In the genomic region with DNA sequence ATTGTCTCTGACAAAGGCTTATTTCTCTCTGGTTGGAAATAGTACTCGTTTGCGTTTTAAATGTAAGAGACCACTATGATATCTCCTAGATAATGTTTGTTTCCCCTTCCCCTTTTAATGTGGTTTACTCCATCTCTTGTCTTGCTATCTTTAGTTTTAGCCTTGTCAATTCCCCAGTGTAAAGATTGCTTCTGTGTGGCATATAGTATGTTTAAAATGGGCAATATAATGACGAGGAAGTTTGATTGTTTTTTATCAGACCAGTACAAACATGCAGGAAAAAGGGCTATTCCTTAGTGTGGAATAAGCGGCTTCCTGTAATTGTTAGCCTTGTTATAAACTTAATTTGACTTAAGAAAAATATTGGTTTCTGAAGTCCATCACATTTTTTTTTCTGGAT, we compare ENCODE assay signal across 8 cellular contexts. TPM values are rescaled to one million over a fixed set of nuclear protein-coding genes. Genes with fewer than 3 reads are reported as not detected.
DNase-seq lines count a peak whose midpoint lies in the region; ATAC-seq and TF ChIP-seq lines count a peak whose summit lies in the region.
"Had no signal": no experiment of that assay in that cellular context is flagged by ENCODE, and none has a peak within 500 bp of the region (broad histone marks: within the 10 kb centered on the region; RNA-seq: fewer than 3 reads in every experiment).

No MANE protein-coding gene starts in this region.

- H3K9me3 Mint-ChIP-seq in WTC11: no peaks in the 10 kb centered on the region

- H3K4me3 Mint-ChIP-seq in WTC11: peak overlapping the region; percentile 88

- H3K4me1 ChIP-seq in stomach: peaks cover 14 to 60% (median 42%) of the 10 kb centered on the region in 4 donors

- H3K27me3 ChIP-seq in HL-60 (ENCODE audit: insufficient read depth, poor library complexity, severe bottlenecking) (no peaks in the 10 kb centered on the region), stomach (no peaks in the 10 kb centered on the region)

- H3K4me3 ChIP-seq in HL-60 (replicated peaks; ENCODE audit: insufficient read depth, low read length): peak overlapping the region; percentile 76; the same call in 1 of the 2 replicates
- peak overlapping the region; percentile 15; the same call in 1 of the 2 replicates for H3K4me3 ChIP-seq in iPS-18c (ENCODE audit: insufficient read depth, low read depth, low read length)
- H3K4me3 ChIP-seq in stomach: peak overlapping the region; percentile 76 to 97 (median 96)

- TF ChIP-seq EP300 in stomach (IDR thresholded peaks at IDR 0.05): no peak

- CTCF ChIA-PET in WTC11 (lab: Charles Lee): interaction anchor here (1.6 kb wide), 1 partner anchor 82 kb away, joined by 3 read pairs; no protein-coding TSS in a partner anchor

- no peaks in the 10 kb centered on the region for H3K27me3 Mint-ChIP-seq in WTC11 (ENCODE audit: low read depth)

- H3K36me3 ChIP-seq in stomach: no peaks in the 10 kb centered on the region

- no peak for TF ChIP-seq CTCF in HL-60 (IDR thresholded peaks at IDR 0.05; ENCODE audit: insufficient read depth, low read length)
- TF ChIP-seq CTCF in WTC11 (IDR thresholded peaks at IDR 0.05): no peak
- no peak for TF ChIP-seq CTCF in stomach (IDR thresholded peaks at IDR 0.05)
- no peak for TF ChIP-seq CTCF in omental fat pad (IDR thresholded peaks at IDR 0.05)

- intact Hi-C loops in stomach (cut with DNase I; ENCODE audit: low total_unique reads): no loop called here

- no peak for ATAC-seq in WTC11
- no peak for ATAC-seq in HG02678 (IDR thresholded peaks at IDR 0.05; ENCODE audit: unreplicated experiment)
- no peak for ATAC-seq in omental fat pad (ENCODE audit: low FRiP score)

- H3K9me3 ChIP-seq in iPS-18c (ENCODE audit: control insufficient read depth, insufficient read depth, low read length) (no peaks in the 10 kb centered on the region), stomach (no peaks in the 10 kb centered on the region)

- H3K27ac ChIP-seq in HL-60 (replicated peaks): no peak overlapping the region; the same call in 1 of the 2 replicates
- peak overlapping the region in 4 of 5 donors; percentile 96 to 100 (median 98) for H3K27ac ChIP-seq in stomach

- DNase-seq in HL-60 (ENCODE audit: low read depth in 1 of 2, low spot score in 1 of 2): no peak
- no peak for DNase-seq in WTC11 (ENCODE audit: low spot score)
- no peak for DNase-seq in stomach
- no peak for DNase-seq in omental fat pad (ENCODE audit: low spot score)
- no peak for DNase-seq in cortex of kidney (lab: John Stamatoyannopoulos, UW)
- DNase-seq: stimulated activated CD4-positive, alpha-beta T cell treated with anti-CD3 and anti-CD28 coated beads, Interleukin-15, amount 100 ng/mL, for 24 hours had no signal

- no peak for TF ChIP-seq POLR2A in stomach (IDR thresholded peaks at IDR 0.05)

- POLR2A ChIA-PET in WTC11 (lab: Charles Lee): no interaction called here

- peaks cover 56% of the 10 kb centered on the region for H3K4me1 Mint-ChIP-seq in WTC11

- no peaks in the 10 kb centered on the region for H3K36me3 Mint-ChIP-seq in WTC11

- H3K27ac Mint-ChIP-seq in WTC11: peak overlapping the region; percentile 46

- 6 to 15% (median 8%) methylated on average over 4 of the region's 4 CpGs for WGBS in stomach, 5 donors

TF ChIP-seq in WTC11, 78 proteins besides CTCF, POLR2A, EP300 and RAD21 (continues in another document):
- TF ChIP-seq, protein P1, sequence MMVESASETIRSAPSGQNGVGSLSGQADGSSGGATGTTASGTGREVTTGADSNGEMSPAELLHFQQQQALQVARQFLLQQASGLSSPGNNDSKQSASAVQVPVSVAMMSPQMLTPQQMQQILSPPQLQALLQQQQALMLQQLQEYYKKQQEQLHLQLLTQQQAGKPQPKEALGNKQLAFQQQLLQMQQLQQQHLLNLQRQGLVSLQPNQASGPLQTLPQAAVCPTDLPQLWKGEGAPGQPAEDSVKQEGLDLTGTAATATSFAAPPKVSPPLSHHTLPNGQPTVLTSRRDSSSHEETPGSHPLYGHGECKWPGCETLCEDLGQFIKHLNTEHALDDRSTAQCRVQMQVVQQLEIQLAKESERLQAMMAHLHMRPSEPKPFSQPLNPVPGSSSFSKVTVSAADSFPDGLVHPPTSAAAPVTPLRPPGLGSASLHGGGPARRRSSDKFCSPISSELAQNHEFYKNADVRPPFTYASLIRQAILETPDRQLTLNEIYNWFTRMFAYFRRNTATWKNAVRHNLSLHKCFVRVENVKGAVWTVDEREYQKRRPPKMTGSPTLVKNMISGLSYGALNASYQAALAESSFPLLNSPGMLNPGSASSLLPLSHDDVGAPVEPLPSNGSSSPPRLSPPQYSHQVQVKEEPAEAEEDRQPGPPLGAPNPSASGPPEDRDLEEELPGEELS (CRISPR knock-in tag; IDR thresholded peaks at IDR 0.05): no peak
- TF ChIP-seq JAZF1 (CRISPR knock-in tag; IDR thresholded peaks at IDR 0.05) (no peak), NFATC4 (CRISPR knock-in tag; IDR thresholded peaks at IDR 0.05) (no peak), PRRX2 (CRISPR knock-in tag; IDR thresholded peaks at IDR 0.05) (no peak), TEAD4 (CRISPR knock-in tag; IDR thresholded peaks at IDR 0.05) (no peak), CBFB (CRISPR knock-in tag; IDR thresholded peaks at IDR 0.05; ENCODE audit: low read depth) (no peak), SMAD3 (CRISPR knock-in tag; IDR thresholded peaks at IDR 0.05; ENCODE audit: borderline replicate concordance) (no peak), ZNF232 (CRISPR knock-in tag; IDR thresholded peaks at IDR 0.05) (no peak), OVOL2 (CRISPR knock-in tag; IDR thresholded peaks at IDR 0.05; ENCODE audit: borderline replicate concordance) (no peak), RORB (CRISPR knock-in tag; IDR thresholded peaks at IDR 0.05) (no peak), GABPB1 (CRISPR knock-in tag; IDR thresholded peaks at IDR 0.05) (no peak), ZNF416 (CRISPR knock-in tag; IDR thresholded peaks at IDR 0.05) (no peak), ZNF423 (CRISPR knock-in tag; IDR thresholded peaks at IDR 0.05) (no peak)
- TF ChIP-seq, protein P2, sequence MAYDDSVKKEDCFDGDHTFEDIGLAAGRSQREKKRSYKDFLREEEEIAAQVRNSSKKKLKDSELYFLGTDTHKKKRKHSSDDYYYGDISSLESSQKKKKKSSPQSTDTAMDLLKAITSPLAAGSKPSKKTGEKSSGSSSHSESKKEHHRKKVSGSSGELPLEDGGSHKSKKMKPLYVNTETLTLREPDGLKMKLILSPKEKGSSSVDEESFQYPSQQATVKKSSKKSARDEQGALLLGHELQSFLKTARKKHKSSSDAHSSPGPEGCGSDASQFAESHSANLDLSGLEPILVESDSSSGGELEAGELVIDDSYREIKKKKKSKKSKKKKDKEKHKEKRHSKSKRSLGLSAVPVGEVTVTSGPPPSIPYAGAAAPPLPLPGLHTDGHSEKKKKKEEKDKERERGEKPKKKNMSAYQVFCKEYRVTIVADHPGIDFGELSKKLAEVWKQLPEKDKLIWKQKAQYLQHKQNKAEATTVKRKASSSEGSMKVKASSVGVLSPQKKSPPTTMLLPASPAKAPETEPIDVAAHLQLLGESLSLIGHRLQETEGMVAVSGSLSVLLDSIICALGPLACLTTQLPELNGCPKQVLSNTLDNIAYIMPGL (CRISPR knock-in tag; IDR thresholded peaks at IDR 0.05): no peak
- TF ChIP-seq, protein P3, sequence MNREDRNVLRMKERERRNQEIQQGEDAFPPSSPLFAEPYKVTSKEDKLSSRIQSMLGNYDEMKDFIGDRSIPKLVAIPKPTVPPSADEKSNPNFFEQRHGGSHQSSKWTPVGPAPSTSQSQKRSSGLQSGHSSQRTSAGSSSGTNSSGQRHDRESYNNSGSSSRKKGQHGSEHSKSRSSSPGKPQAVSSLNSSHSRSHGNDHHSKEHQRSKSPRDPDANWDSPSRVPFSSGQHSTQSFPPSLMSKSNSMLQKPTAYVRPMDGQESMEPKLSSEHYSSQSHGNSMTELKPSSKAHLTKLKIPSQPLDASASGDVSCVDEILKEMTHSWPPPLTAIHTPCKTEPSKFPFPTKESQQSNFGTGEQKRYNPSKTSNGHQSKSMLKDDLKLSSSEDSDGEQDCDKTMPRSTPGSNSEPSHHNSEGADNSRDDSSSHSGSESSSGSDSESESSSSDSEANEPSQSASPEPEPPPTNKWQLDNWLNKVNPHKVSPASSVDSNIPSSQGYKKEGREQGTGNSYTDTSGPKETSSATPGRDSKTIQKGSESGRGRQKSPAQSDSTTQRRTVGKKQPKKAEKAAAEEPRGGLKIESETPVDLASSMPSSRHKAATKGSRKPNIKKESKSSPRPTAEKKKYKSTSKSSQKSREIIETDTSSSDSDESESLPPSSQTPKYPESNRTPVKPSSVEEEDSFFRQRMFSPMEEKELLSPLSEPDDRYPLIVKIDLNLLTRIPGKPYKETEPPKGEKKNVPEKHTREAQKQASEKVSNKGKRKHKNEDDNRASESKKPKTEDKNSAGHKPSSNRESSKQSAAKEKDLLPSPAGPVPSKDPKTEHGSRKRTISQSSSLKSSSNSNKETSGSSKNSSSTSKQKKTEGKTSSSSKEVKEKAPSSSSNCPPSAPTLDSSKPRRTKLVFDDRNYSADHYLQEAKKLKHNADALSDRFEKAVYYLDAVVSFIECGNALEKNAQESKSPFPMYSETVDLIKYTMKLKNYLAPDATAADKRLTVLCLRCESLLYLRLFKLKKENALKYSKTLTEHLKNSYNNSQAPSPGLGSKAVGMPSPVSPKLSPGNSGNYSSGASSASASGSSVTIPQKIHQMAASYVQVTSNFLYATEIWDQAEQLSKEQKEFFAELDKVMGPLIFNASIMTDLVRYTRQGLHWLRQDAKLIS (CRISPR knock-in tag; IDR thresholded peaks at IDR 0.05; ENCODE audit: borderline replicate concordance): no peak
- TF ChIP-seq, protein P4, sequence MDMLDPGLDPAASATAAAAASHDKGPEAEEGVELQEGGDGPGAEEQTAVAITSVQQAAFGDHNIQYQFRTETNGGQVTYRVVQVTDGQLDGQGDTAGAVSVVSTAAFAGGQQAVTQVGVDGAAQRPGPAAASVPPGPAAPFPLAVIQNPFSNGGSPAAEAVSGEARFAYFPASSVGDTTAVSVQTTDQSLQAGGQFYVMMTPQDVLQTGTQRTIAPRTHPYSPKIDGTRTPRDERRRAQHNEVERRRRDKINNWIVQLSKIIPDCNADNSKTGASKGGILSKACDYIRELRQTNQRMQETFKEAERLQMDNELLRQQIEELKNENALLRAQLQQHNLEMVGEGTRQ (CRISPR knock-in tag; IDR thresholded peaks at IDR 0.05): no peak
- TF ChIP-seq, protein P5, sequence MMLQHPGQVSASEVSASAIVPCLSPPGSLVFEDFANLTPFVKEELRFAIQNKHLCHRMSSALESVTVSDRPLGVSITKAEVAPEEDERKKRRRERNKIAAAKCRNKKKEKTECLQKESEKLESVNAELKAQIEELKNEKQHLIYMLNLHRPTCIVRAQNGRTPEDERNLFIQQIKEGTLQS (CRISPR knock-in tag; conservative IDR thresholded peaks at IDR 0.05): no peak

RNA-seq across cellular contexts. Expression of a gene that starts 3.1 kb away (rescaled TPM):
- total RNA-seq in WTC11 (2021) (134 to 145 TPM (median 138 TPM) in 3 replicates), stomach (100 to 1,000 TPM in 2 of 5 donors, 10 to 100 TPM in 3; 13.9 to 261 (median 76.7) TPM), omental fat pad (100 to 1,000 TPM; 229 to 300 (median 263) TPM)
- 10 to 100 TPM in 2 of 3 donors, 1 to 10 TPM in 1; 8.0 to 25.5 (median 20.2) TPM for polyA plus RNA-seq in stomach

Comparison
In these comparisons a context has a peak if more than half of its experiments do, and no peak if none do; other contexts are left out.
1. H3K4me3 ChIP-seq: peak in every context shown above with its lines; median percentile 96 in stomach; 76 in HL-60; 15 in iPS-18c.